Comparison of ENCODE assay signal across 9 cellular contexts in genomic region chr3:156160653-156161052, GRCh38. TPM values are rescaled to one million over a fixed set of nuclear protein-coding genes. Genes with fewer than 3 reads are reported as not detected.
A peak's percentile ranks its signal among the peaks of the same experiment; 100 is the strongest.
DNase-seq lines count a peak whose midpoint lies in the region; ATAC-seq lines count a peak whose summit lies in the region.
"Had no signal": no experiment of that assay in that cellular context is flagged by ENCODE, and none has a peak within 500 bp of the region (broad histone marks: within the 10 kb centered on the region; RNA-seq: fewer than 3 reads in every experiment).

No MANE protein-coding gene starts in this region.

- peak; percentile 83 for ATAC-seq in HG02884 (IDR thresholded peaks at IDR 0.05; ENCODE audit: unreplicated experiment)

- DNase-seq in NCI-H510A treated with DMSO at 0.1 percent for 48 hours (lab: John Stamatoyannopoulos, UW) (peak; percentile 22), NCI-H510A (lab: John Stamatoyannopoulos, UW) (no peak), SW480 (ENCODE audit: low spot score) (peak; percentile 34), renal cortical epithelial cell (ENCODE audit: low read depth) (peak; percentile 32), NCI-H345 (lab: John Stamatoyannopoulos, UW) (no peak), cerebellum (ENCODE audit: low spot score) (no peak), Ammon's horn (ENCODE audit: low spot score) (no peak)
- DNase-seq: activated CD4-positive, CD25-positive, alpha-beta regulatory T cell had no signal

RNA-seq across cellular contexts. Expression of gene KCNAB1, which starts 40.3 kb away (rescaled TPM):
- total RNA-seq in renal cortical epithelial cell (under 0.01 TPM in 1 of 2 replicates, not detected in the other), cerebellum (16.2 TPM)

Comparison
In these comparisons a context has a peak if more than half of its experiments do, and no peak if none do; other contexts are left out.
1. DNase-seq: peak in NCI-H510A treated with DMSO at 0.1 percent for 48 hours (single experiment), SW480 (single experiment) and renal cortical epithelial cell (single experiment); none in NCI-H510A (single experiment), NCI-H345 (single experiment), cerebellum (single experiment) and Ammon's horn (single experiment).
2. RNA of gene KCNAB1, which starts 40.3 kb away (total RNA-seq): 16.2 TPM in cerebellum (single experiment); under 0.01 TPM in renal cortical epithelial cell; every median in the first group is over 10 times any median in the second.